In genomic region chr17:61314368-61315078, GRCh38 we compare ENCODE assay signal across 9 cellular contexts.
DNase-seq lines count a peak whose midpoint lies in the region; FAIRE-seq and TF ChIP-seq lines count a peak whose summit lies in the region.
"Had no signal": no experiment of that assay in that cellular context is flagged by ENCODE, and none has a peak within 500 bp of the region (broad histone marks: within the 10 kb centered on the region; RNA-seq: fewer than 3 reads in every experiment).

No MANE protein-coding gene starts in this region.

- H3K4me3 ChIP-seq in left ventricle myocardium inferior (peak overlapping the region; percentile 4), sigmoid colon (no peak overlapping the region), Caco-2 (ENCODE audit: low read depth, low read length) (no peak overlapping the region)
- H3K4me3 ChIP-seq: skin epidermis had no signal

- H3K4me1 ChIP-seq in left ventricle myocardium inferior (peaks cover 30% of the 10 kb centered on the region), sigmoid colon (peaks cover 0 to 31% (median 26%) of the 10 kb centered on the region in 4 donors), Caco-2 (no peaks in the 10 kb centered on the region; the same call in 1 of the 2 replicates)

- no peaks in the 10 kb centered on the region for H3K9me3 Mint-ChIP-seq in Caco-2 (ENCODE audit: unreplicated experiment)

- no peaks in the 10 kb centered on the region for H3K27me3 ChIP-seq in left ventricle myocardium inferior (ENCODE audit: low read depth)
- peaks cover 0 to 27% (median 3%) of the 10 kb centered on the region in 3 donors for H3K27me3 ChIP-seq in sigmoid colon
- H3K27me3 ChIP-seq in Caco-2 (replicated peaks; ENCODE audit: control insufficient read depth, insufficient read depth, low read length), result no peaks in the 10 kb centered on the region

- TF ChIP-seq CTCF in left ventricle myocardium inferior (IDR thresholded peaks at IDR 0.05; ENCODE audit: borderline replicate concordance) (peak; percentile 40), sigmoid colon (IDR thresholded peaks at IDR 0.05) (no peak), Caco-2 (IDR thresholded peaks at IDR 0.05; ENCODE audit: insufficient read depth in 1 of 2, low read depth in 1 of 2, low read length in 1 of 2, severe bottlenecking in 1 of 2, unreplicated experiment in 1 of 2) (no peak)

- H3K4me1 Mint-ChIP-seq in Caco-2 (ENCODE audit: low read depth, unreplicated experiment), result no peaks in the 10 kb centered on the region

- CTCF ChIA-PET in Caco-2 (lab: Charles Lee), result interaction anchor here (0.6 kb wide), 1 partner anchor 79 kb away, joined by 3 read pairs; no protein-coding TSS in a partner anchor

- H3K9me3 ChIP-seq in left ventricle myocardium inferior (replicated peaks), result no peaks in the 10 kb centered on the region
- no peaks in the 10 kb centered on the region for H3K9me3 ChIP-seq in sigmoid colon
- no peaks in the 10 kb centered on the region for H3K9me3 ChIP-seq in Caco-2

- POLR2A ChIA-PET in Caco-2 (lab: Charles Lee), result no interaction called here

- no peak for FAIRE-seq in GM19239 (lab: Jason Lieb, UNC)

- H3K36me3 Mint-ChIP-seq in Caco-2 (ENCODE audit: insufficient read depth, unreplicated experiment), result no peaks in the 10 kb centered on the region

- BruUV-seq in Caco-2 (replicated peaks; lab: Mats Ljungman, UMichigan), result no TSS peak

- no peak overlapping the region for H3K4me3 Mint-ChIP-seq in Caco-2 (ENCODE audit: unreplicated experiment)

- H3K27me3 Mint-ChIP-seq in Caco-2 (ENCODE audit: insufficient read depth, unreplicated experiment), result no peaks in the 10 kb centered on the region

- 80 to 88% methylated on average over 8 of the region's 8 CpGs for WGBS in sigmoid colon, 2 donors

- no peaks in the 10 kb centered on the region for H3K36me3 ChIP-seq in left ventricle myocardium inferior
- H3K36me3 ChIP-seq in sigmoid colon, result no peaks in the 10 kb centered on the region
- no peaks in the 10 kb centered on the region for H3K36me3 ChIP-seq in Caco-2 (ENCODE audit: control insufficient read depth, insufficient read depth, low read length)

- no peak for TF ChIP-seq POLR2A in sigmoid colon (IDR thresholded peaks at IDR 0.05)

- TF ChIP-seq EP300 in sigmoid colon (IDR thresholded peaks at IDR 0.05), result no peak

- peak overlapping the region; percentile 85 for H3K27ac ChIP-seq in left ventricle myocardium inferior (replicated peaks)
- H3K27ac ChIP-seq in sigmoid colon, result peak overlapping the region in 3 of 4 donors; percentile 12 to 73 (median 45)

- no peak overlapping the region for H3K27ac Mint-ChIP-seq in Caco-2 (ENCODE audit: unreplicated experiment)

- peak; percentile 67 for DNase-seq in GM03348 (ENCODE audit: low spot score)
- DNase-seq in anterior cingulate cortex (lab: John Stamatoyannopoulos, UW), result peak in 38 of 58 donors; percentile 8 to 74 (median 32)
- DNase-seq in left ventricle myocardium inferior, result peak; percentile 41
- no peak for DNase-seq in sigmoid colon
- no peak for DNase-seq in AML-193 (lab: John Stamatoyannopoulos, UW)
- DNase-seq in GM19239 (ENCODE audit: insufficient read length, low spot score), result no peak
- no peak for DNase-seq in Caco-2
- DNase-seq in NOMO-1 treated with DMSO at 0.1 percent for 48 hours (lab: John Stamatoyannopoulos, UW; ENCODE audit: unreplicated experiment), result no peak

- intact Hi-C loops in left ventricle myocardium inferior (cut with micrococcal nuclease) (no loop called here), sigmoid colon (cut with DNase I) (no loop called here), Caco-2 (cut with micrococcal nuclease; ENCODE audit: unreplicated experiment) (no loop called here)

Comparison
In these comparisons a context has a peak if more than half of its experiments do, and no peak if none do; other contexts are left out.
1. DNase-seq: peak in GM03348 (single experiment), anterior cingulate cortex (38 of 58) and left ventricle myocardium inferior (single experiment); none in sigmoid colon (single experiment), AML-193 (0 of 2), GM19239 (single experiment), Caco-2 (0 of 2) and NOMO-1 treated with DMSO at 0.1 percent for 48 hours (single experiment).